Comparison of ENCODE assay signal across 10 cellular contexts in genomic region chr12:76588881-76589565, GRCh38. TPM values are rescaled to one million over a fixed set of nuclear protein-coding genes. Genes with fewer than 3 reads are reported as not detected.
DNase-seq lines count a peak whose midpoint lies in the region; ATAC-seq, FAIRE-seq and TF ChIP-seq lines count a peak whose summit lies in the region.
"Had no signal": no experiment of that assay in that cellular context is flagged by ENCODE, and none has a peak within 500 bp of the region (broad histone marks: within the 10 kb centered on the region; RNA-seq: fewer than 3 reads in every experiment).

No MANE protein-coding gene starts in this region.

- no peak for TF ChIP-seq CTCF in BJ (IDR thresholded peaks at IDR 0.05; ENCODE audit: insufficient read depth, low read depth, low read length)
- TF ChIP-seq CTCF in bronchial epithelial cell (IDR thresholded peaks at IDR 0.05; ENCODE audit: insufficient read depth, low read length, severe bottlenecking) = no peak
- TF ChIP-seq CTCF in omental fat pad (IDR thresholded peaks at IDR 0.05) = no peak

- no peaks in the 10 kb centered on the region for H3K27me3 ChIP-seq in BJ (ENCODE audit: control insufficient read depth, insufficient read depth, low read length)
- no peaks in the 10 kb centered on the region for H3K27me3 ChIP-seq in bronchial epithelial cell (ENCODE audit: control insufficient read depth, insufficient read depth, low read length)
- no peaks in the 10 kb centered on the region for H3K27me3 ChIP-seq in mesendoderm (ENCODE audit: insufficient read depth, low read length, poor library complexity)

- H4K8ac ChIP-seq in mesendoderm (ENCODE audit: low read depth, low read length) = no peak overlapping the region

- H3K4me3 ChIP-seq in BJ (ENCODE audit: low read depth, low read length) (no peak overlapping the region), bronchial epithelial cell (ENCODE audit: low read depth, low read length) (no peak overlapping the region), mesendoderm (ENCODE audit: low read length) (no peak overlapping the region)

- no peak overlapping the region for H3K27ac ChIP-seq in mesendoderm (ENCODE audit: low read depth, low read length)
- H3K27ac ChIP-seq: VCaP had no signal

- H2BK15ac ChIP-seq in mesendoderm (replicated peaks; ENCODE audit: low read depth) = no peak overlapping the region

- no peak overlapping the region for H4K5ac ChIP-seq in mesendoderm (ENCODE audit: low read length)

- H3K4ac ChIP-seq in mesendoderm (ENCODE audit: low read depth, low read length) = no peak overlapping the region

- POLR2A ChIA-PET in BJ (lab: Charles Lee) = interaction anchor here (0.5 to 0.7 kb wide), 2 partner anchors 603 to 679 kb away, joined by 3 read pairs; no protein-coding TSS in a partner anchor

- FAIRE-seq in bronchial epithelial cell (lab: Jason Lieb, UNC) = no peak

- CTCF ChIA-PET in BJ (lab: Yijun Ruan, JAX) = interaction anchor here (0.7 to 2.5 kb wide), 6 partner anchors 12 to 1063 kb away, joined by 3 to 13 read pairs (median 4); no protein-coding TSS in a partner anchor

- no peak overlapping the region for H3K9ac ChIP-seq in mesendoderm (ENCODE audit: low read length)

- no peak overlapping the region for H2AK5ac ChIP-seq in mesendoderm (ENCODE audit: low read length)

- no peaks in the 10 kb centered on the region for H3K79me1 ChIP-seq in mesendoderm (ENCODE audit: low read length)

- no peak overlapping the region for H3K4me2 ChIP-seq in mesendoderm (ENCODE audit: low read length)

- no peak overlapping the region for H3K23ac ChIP-seq in mesendoderm (ENCODE audit: low read length)

- no peaks in the 10 kb centered on the region for H3K36me3 ChIP-seq in BJ (ENCODE audit: control insufficient read depth, insufficient read depth, low read length)
- H3K36me3 ChIP-seq in bronchial epithelial cell (ENCODE audit: control insufficient read depth, insufficient read depth, low read length) = no peaks in the 10 kb centered on the region
- no peaks in the 10 kb centered on the region for H3K36me3 ChIP-seq in mesendoderm (ENCODE audit: control insufficient read depth, insufficient read depth, low read length)

- H3K4me1 ChIP-seq in mesendoderm (ENCODE audit: control insufficient read depth, low read depth, low read length) = no peaks in the 10 kb centered on the region

- no peak overlapping the region for H3K18ac ChIP-seq in mesendoderm (ENCODE audit: low read length)

- no peak overlapping the region for H2BK120ac ChIP-seq in mesendoderm (ENCODE audit: low read depth, low read length)

- no peak overlapping the region for H3K56ac ChIP-seq in mesendoderm (ENCODE audit: low read length)

- no peak overlapping the region for H2BK5ac ChIP-seq in mesendoderm (ENCODE audit: low read length)

- H3K79me2 ChIP-seq in mesendoderm (ENCODE audit: control insufficient read depth, insufficient read depth, low read length) = no peaks in the 10 kb centered on the region

- DNase-seq in BJ (ENCODE audit: low read depth) (peak; percentile 93), M059J (ENCODE audit: low read depth) (peak; percentile 29), bronchial epithelial cell (ENCODE audit: low read depth) (peak; percentile 70), omental fat pad (ENCODE audit: low spot score) (no peak), inferior parietal cortex (ENCODE audit: extremely low spot score) (no peak), mesendoderm (no peak), NCI-H1436 treated with DMSO at 0.1 percent for 48 hours (lab: John Stamatoyannopoulos, UW) (no peak)
- DNase-seq: NCI-H2227 treated with DMSO at 0.1 percent for 48 hours had no signal

- ATAC-seq in omental fat pad (ENCODE audit: low FRiP score) (peak; percentile 81), HG03378 (IDR thresholded peaks at IDR 0.05; ENCODE audit: unreplicated experiment) (no peak)

RNA-seq across cellular contexts. Expression of gene OSBPL8, which starts 29.5 kb away (rescaled TPM):
- polyA plus RNA-seq in BJ (2011; rRNA removed) = 31.2 and 44.0 TPM in 2 replicates
- 36.7 and 42.7 TPM in 2 replicates for polyA minus RNA-seq in BJ (2011; rRNA and poly(A)+ RNA removed)
- 32.0 and 44.2 TPM in 2 replicates for total RNA-seq in M059J (2014; rRNA removed; shearing (Covaris generic))
- 63.7 and 80.0 TPM in 2 replicates for total RNA-seq in bronchial epithelial cell
- 10 to 100 TPM; 52.6 to 76.8 (median 65.2) TPM for total RNA-seq in omental fat pad
- polyA plus RNA-seq in mesendoderm (2013, experiment 1 of 2) = 38.7 TPM
- 37.7 TPM for polyA plus RNA-seq in mesendoderm (2013, experiment 2 of 2)

Comparison
In these comparisons a context has a peak if more than half of its experiments do, and no peak if none do; other contexts are left out.
1. DNase-seq: peak in BJ (single experiment), M059J (single experiment) and bronchial epithelial cell (single experiment); none in omental fat pad (single experiment), inferior parietal cortex (single experiment), mesendoderm (single experiment) and NCI-H1436 treated with DMSO at 0.1 percent for 48 hours (single experiment).